Comparison of ENCODE assay signal across 1 cellular context in genomic region chr6:41728073-41728936, GRCh38.
TF ChIP-seq lines count a peak whose summit lies in the region.

No MANE protein-coding gene starts in this region.

TF ChIP-seq in HepG2, 621 proteins besides CTCF, POLR2A, EP300 and RAD21 (continued from another document and continues in another):
- no peak for TF ChIP-seq ZNF407 (CRISPR knock-in tag; IDR thresholded peaks at IDR 0.05; ENCODE audit: not compliant biosample characterization)
- TF ChIP-seq ZNF160 (CRISPR knock-in tag; IDR thresholded peaks at IDR 0.05), result no peak
- 0 out of 2 replicates have a peak, but pooled peaks have one; percentile 6 for TF ChIP-seq RERE (CRISPR knock-in tag; IDR thresholded peaks at IDR 0.05; ENCODE audit: low read depth)
- no peak for TF ChIP-seq ZNF34 (CRISPR knock-in tag; IDR thresholded peaks at IDR 0.05; ENCODE audit: borderline replicate concordance)
- no peak for TF ChIP-seq ZNF678 (CRISPR knock-in tag; IDR thresholded peaks at IDR 0.05)
- 0 out of 2 replicates have a peak, but pooled peaks have one; percentile 19 for TF ChIP-seq ZNF331 (CRISPR knock-in tag; IDR thresholded peaks at IDR 0.05)
- TF ChIP-seq ZSCAN9 (CRISPR knock-in tag; IDR thresholded peaks at IDR 0.05; ENCODE audit: borderline replicate concordance), result 0 out of 2 replicates have a peak, but pooled peaks have one; percentile 16
- TF ChIP-seq RFX5 (IDR thresholded peaks at IDR 0.05; ENCODE audit: low read depth, low read length), result no peak
- no peak for TF ChIP-seq CREB3 (CRISPR knock-in tag; IDR thresholded peaks at IDR 0.05)
- 0 out of 2 replicates have a peak, but pooled peaks have one; percentile 60 for TF ChIP-seq ZBTB4 (CRISPR knock-in tag; IDR thresholded peaks at IDR 0.05; ENCODE audit: borderline replicate concordance)
- TF ChIP-seq ARHGAP35 (CRISPR knock-in tag; IDR thresholded peaks at IDR 0.05; ENCODE audit: borderline replicate concordance), result no peak
- peak; percentile 46; the same call in 1 of the 2 replicates for TF ChIP-seq ZBTB7B (CRISPR knock-in tag; IDR thresholded peaks at IDR 0.05)
- no peak for TF ChIP-seq ZBTB21 (CRISPR knock-in tag; IDR thresholded peaks at IDR 0.05)
- TF ChIP-seq FOXP4 (CRISPR knock-in tag; IDR thresholded peaks at IDR 0.05), result peak; percentile 82
- no peak for TF ChIP-seq NR0B2 (CRISPR knock-in tag; IDR thresholded peaks at IDR 0.05)
- no peak for TF ChIP-seq ZNF263 (CRISPR knock-in tag; IDR thresholded peaks at IDR 0.05)
- TF ChIP-seq ZC3H13 (CRISPR knock-in tag; IDR thresholded peaks at IDR 0.05), result no peak
- no peak for TF ChIP-seq NCOA2 (CRISPR knock-in tag; IDR thresholded peaks at IDR 0.05)
- no peak for TF ChIP-seq ZNF333 (CRISPR knock-in tag; IDR thresholded peaks at IDR 0.05; ENCODE audit: borderline replicate concordance)
- peak; percentile 85; the same call in 1 of the 2 replicates for TF ChIP-seq MTERF4 (CRISPR knock-in tag; IDR thresholded peaks at IDR 0.05)
- TF ChIP-seq SMAD9 (CRISPR knock-in tag; IDR thresholded peaks at IDR 0.05), result no peak
- no peak for TF ChIP-seq MIER2 (CRISPR knock-in tag; IDR thresholded peaks at IDR 0.05)
- no peak for TF ChIP-seq NFAT5 (CRISPR knock-in tag; IDR thresholded peaks at IDR 0.05)
- TF ChIP-seq FOSL1 (CRISPR knock-in tag; IDR thresholded peaks at IDR 0.05; ENCODE audit: borderline replicate concordance), result no peak
